16 cellular contexts compared by ENCODE assay signal in genomic region chr12:105960319-105961076, GRCh38.
A peak's percentile ranks its signal among the peaks of the same experiment; 100 is the strongest.
DNase-seq lines count a peak whose midpoint lies in the region; ATAC-seq and TF ChIP-seq lines count a peak whose summit lies in the region.
"Had no signal": no experiment of that assay in that cellular context is flagged by ENCODE, and none has a peak within 500 bp of the region (broad histone marks: within the 10 kb centered on the region; RNA-seq: fewer than 3 reads in every experiment).

No MANE protein-coding gene starts in this region.

- no peak overlapping the region for H3K4me3 ChIP-seq in SJSA1
- no peak overlapping the region for H3K4me3 ChIP-seq in parathyroid adenoma (ENCODE audit: low read depth, low read length)
- H3K4me3 ChIP-seq: BLaER1 had no signal

- DNase-seq in EL (peak; percentile 26), SJSA1 (ENCODE audit: low read depth in 1 of 2, low spot score in 2 of 2) (peak; percentile 89 to 91), glomerular endothelial cell (ENCODE audit: extremely low read depth, low read depth, low spot score) (peak; percentile 9)
- DNase-seq in activated CD8-positive, alpha-beta memory T cell treated with anti-CD3 and anti-CD28 coated beads for 24 hours, result no peak
- DNase-seq in stimulated activated CD4-positive, alpha-beta T cell treated with anti-CD3 and anti-CD28 coated beads, Interleukin-1b, Interleukin-23, amount 100 ng/mL, for 48 hours, result no peak
- DNase-seq: activated CD4-positive, alpha-beta T cell treated with anti-CD3 and anti-CD28 coated beads, Interleukin-2, amount 50 U/mL, for 1 hour; endodermal cell; GF-D8; mesendoderm; MV-4-11; NCI-H226; T-helper 17 cell had no signal

- H3K27ac ChIP-seq in SJSA1 (peak overlapping the region; percentile 66), parathyroid adenoma (no peak overlapping the region)
- H3K27ac ChIP-seq: BLaER1 had no signal

- no peak overlapping the region for H3K9ac ChIP-seq in parathyroid adenoma
- H3K9ac ChIP-seq: BLaER1 had no signal

- TF ChIP-seq CTCF in parathyroid adenoma (IDR thresholded peaks at IDR 0.05), result no peak

- H3K79me2 ChIP-seq in parathyroid adenoma, result no peaks in the 10 kb centered on the region

- H3K4me1 ChIP-seq in SJSA1 (replicated peaks) (peaks cover 35% of the 10 kb centered on the region), parathyroid adenoma (no peaks in the 10 kb centered on the region)
- H3K4me1 ChIP-seq: BLaER1 had no signal

- H3K4me2 ChIP-seq in parathyroid adenoma (ENCODE audit: low read length), result peak overlapping the region; percentile 12
- H3K4me2 ChIP-seq: BLaER1 had no signal

- H3K27me3 ChIP-seq in SJSA1 (replicated peaks) (no peaks in the 10 kb centered on the region), parathyroid adenoma (ENCODE audit: control insufficient read depth, insufficient read depth, low read length) (no peaks in the 10 kb centered on the region)
- H3K27me3 ChIP-seq: BLaER1 had no signal

- H3K9me3 ChIP-seq in SJSA1 (replicated peaks) (no peaks in the 10 kb centered on the region), parathyroid adenoma (ENCODE audit: control insufficient read depth, low read length) (no peaks in the 10 kb centered on the region)

- H3K36me3 ChIP-seq in SJSA1 (no peaks in the 10 kb centered on the region), parathyroid adenoma (ENCODE audit: control insufficient read depth, insufficient read depth, low read length) (no peaks in the 10 kb centered on the region)
- H3K36me3 ChIP-seq: BLaER1 had no signal

- no peak for ATAC-seq in HG02798 (IDR thresholded peaks at IDR 0.05; ENCODE audit: poor library complexity, unreplicated experiment)
- no peak for ATAC-seq in GM19023 (IDR thresholded peaks at IDR 0.05; ENCODE audit: unreplicated experiment)
- ATAC-seq: T-helper 17 cell had no signal

- peak overlapping the region; percentile 13 for H2AFZ ChIP-seq in parathyroid adenoma

Comparison
In these comparisons a context has a peak if more than half of its experiments do, and no peak if none do; other contexts are left out.
1. DNase-seq: peak in EL (single experiment), SJSA1 (2 of 2) and glomerular endothelial cell (single experiment); none in activated CD8-positive, alpha-beta memory T cell treated with anti-CD3 and anti-CD28 coated beads for 24 hours (single experiment) and stimulated activated CD4-positive, alpha-beta T cell treated with anti-CD3 and anti-CD28 coated beads, Interleukin-1b, Interleukin-23, amount 100 ng/mL, for 48 hours (single experiment).